ENCODE assay signal across 8 cellular contexts in the genomic region with DNA sequence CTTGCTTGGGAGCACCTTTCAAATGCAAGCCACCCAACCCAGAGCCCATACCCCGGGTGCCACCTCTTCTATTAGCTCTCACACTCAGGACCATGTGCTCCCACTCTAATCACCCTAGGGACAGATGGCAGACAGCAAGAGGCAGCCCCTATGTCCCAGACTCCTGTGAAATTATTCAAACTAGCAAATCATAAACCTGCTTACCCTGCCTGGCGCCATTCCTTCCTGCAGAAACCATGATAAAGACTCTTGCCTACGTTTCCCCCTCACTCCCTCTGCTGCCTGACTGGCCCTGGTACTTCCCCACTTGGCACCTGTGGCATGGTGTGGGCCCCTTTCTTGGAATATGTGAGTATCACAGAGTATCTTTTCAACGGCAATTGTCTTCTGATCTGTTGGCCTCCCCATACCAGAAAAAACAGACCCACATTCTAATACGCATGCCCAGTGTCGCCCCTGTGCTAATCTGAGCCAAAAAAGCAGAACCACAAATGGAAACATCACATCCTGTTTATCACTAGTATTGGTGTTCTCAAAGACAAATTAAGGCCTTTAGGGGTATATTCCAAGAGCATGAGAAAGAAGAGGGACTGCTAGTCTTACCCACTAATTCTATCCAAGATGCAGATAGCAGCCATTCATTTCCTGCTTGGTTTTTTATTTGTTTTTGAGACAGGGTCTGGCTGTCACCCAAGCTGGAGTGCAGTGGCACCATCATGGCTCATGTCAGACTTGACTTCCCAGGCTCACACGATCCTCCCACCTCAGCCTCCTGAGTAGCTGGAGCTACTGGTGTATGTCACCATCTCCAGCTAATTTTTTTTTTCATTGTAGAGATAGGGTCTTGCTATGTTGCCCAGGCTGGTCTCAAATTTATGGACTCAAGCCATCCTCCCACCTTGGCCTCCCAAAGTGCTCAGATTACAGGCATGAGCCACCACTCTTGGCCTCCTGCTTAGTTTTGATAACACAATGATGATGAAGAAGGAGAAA. TPM values are rescaled to one million over a fixed set of nuclear protein-coding genes. Genes with fewer than 3 reads are reported as not detected.
DNase-seq lines count a peak whose midpoint lies in the region; ATAC-seq and TF ChIP-seq lines count a peak whose summit lies in the region.

No MANE protein-coding gene starts in this region.

- TF ChIP-seq CTCF in lower lobe of right lung (IDR thresholded peaks at IDR 0.05) (no peak), coronary artery (IDR thresholded peaks at IDR 0.05) (no peak), prostate gland (IDR thresholded peaks at IDR 0.05) (no peak)

- H3K4me2 ChIP-seq in BLaER1, result peak overlapping the region; percentile 57

- H3K4me1 ChIP-seq in BLaER1 (peaks cover 44% of the 10 kb centered on the region), lower lobe of right lung (peaks cover 15% of the 10 kb centered on the region), prostate gland (replicated peaks) (no peaks in the 10 kb centered on the region)

- ATAC-seq in lower lobe of right lung (peak; percentile 21 to 51), HG03442 (IDR thresholded peaks at IDR 0.05; ENCODE audit: unreplicated experiment) (no peak)

- DNase-seq in MV-4-11 (lab: John Stamatoyannopoulos, UW) (peak; percentile 58), lower lobe of right lung (no peak), coronary artery (ENCODE audit: low spot score) (no peak), prostate gland (ENCODE audit: low spot score) (no peak), A172 (ENCODE audit: low spot score) (no peak)
- DNase-seq in activated CD8-positive, alpha-beta memory T cell treated with anti-CD3 and anti-CD28 coated beads, Interleukin-2, amount 50 U/mL, for 4 hours, result peak; percentile 52

- no peak for TF ChIP-seq POLR2A in prostate gland (IDR thresholded peaks at IDR 0.05)

- H3K9me3 ChIP-seq in BLaER1 (peaks cover 10% of the 10 kb centered on the region; the same call in 1 of the 2 replicates), lower lobe of right lung (no peaks in the 10 kb centered on the region), prostate gland (no peaks in the 10 kb centered on the region)

- H3K27ac ChIP-seq in BLaER1 (peak overlapping the region; percentile 58), lower lobe of right lung (no peak overlapping the region), coronary artery (no peak overlapping the region), prostate gland (no peak overlapping the region)

- H3K27me3 ChIP-seq in BLaER1 (no peaks in the 10 kb centered on the region), lower lobe of right lung (ENCODE audit: low read depth) (no peaks in the 10 kb centered on the region), prostate gland (replicated peaks; ENCODE audit: insufficient read depth) (no peaks in the 10 kb centered on the region)

- H4K20me1 ChIP-seq in BLaER1, result no peaks in the 10 kb centered on the region

- no peaks in the 10 kb centered on the region for H3K36me3 ChIP-seq in BLaER1
- H3K36me3 ChIP-seq in lower lobe of right lung, result no peaks in the 10 kb centered on the region
- H3K36me3 ChIP-seq in prostate gland, result no peaks in the 10 kb centered on the region

- H3K4me3 ChIP-seq in BLaER1 (no peak overlapping the region), lower lobe of right lung (no peak overlapping the region), coronary artery (no peak overlapping the region), prostate gland (no peak overlapping the region)

- 78% methylated on average over 7 of the region's 7 CpGs for WGBS in prostate gland

- intact Hi-C loops in lower lobe of right lung (cut with DNase I), result no loop called here
- intact Hi-C loops in prostate gland (cut with DNase I), result no loop called here

- H3K9ac ChIP-seq in BLaER1, result no peak overlapping the region

RNA-seq across cellular contexts. Expression of gene TTC39C, which starts 44.1 kb away (rescaled TPM):
- total RNA-seq in lower lobe of right lung (14.6 TPM), prostate gland (10 to 100 TPM; 31.2 to 40.0 TPM)
- total RNA-seq in A172 (2014; rRNA removed; shearing (Covaris generic)), result 17.8 and 21.8 TPM in 2 replicates

Comparison
In these comparisons a context has a peak if more than half of its experiments do, and no peak if none do; other contexts are left out.
1. DNase-seq: peak in MV-4-11 (single experiment) and activated CD8-positive, alpha-beta memory T cell treated with anti-CD3 and anti-CD28 coated beads, Interleukin-2, amount 50 U/mL, for 4 hours (single experiment); none in lower lobe of right lung (single experiment), coronary artery (single experiment), prostate gland (single experiment) and A172 (single experiment).